ENCODE assay signal across 8 cellular contexts in the genomic region with DNA sequence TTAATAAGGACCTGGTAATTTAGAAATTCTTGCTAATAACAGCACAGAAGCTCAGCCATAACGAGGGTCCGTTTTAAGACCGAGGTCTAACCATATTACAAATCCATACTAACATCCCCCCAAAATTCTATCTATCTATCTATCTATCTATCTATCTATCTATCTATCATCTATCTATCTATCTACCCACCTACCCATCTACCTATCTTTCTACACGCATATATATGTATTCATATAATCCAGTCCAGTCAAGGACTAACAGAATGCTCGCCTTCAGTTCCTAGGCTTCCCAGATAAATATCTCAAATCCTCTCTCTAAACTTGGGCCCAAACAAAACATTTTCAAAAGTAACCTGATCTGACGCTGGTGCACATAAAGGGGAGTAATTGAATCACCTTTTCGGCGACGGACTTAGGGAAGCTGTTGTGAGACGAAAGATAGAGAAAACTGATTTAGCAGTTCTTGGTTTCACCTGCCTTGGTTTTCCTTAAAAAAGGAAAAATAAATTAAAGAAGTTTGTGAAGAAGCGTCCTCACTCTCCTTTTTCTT. TPM values are rescaled to one million over a fixed set of nuclear protein-coding genes. Genes with fewer than 3 reads are reported as not detected.
DNase-seq lines count a peak whose midpoint lies in the region; ATAC-seq and TF ChIP-seq lines count a peak whose summit lies in the region.
"Had no signal": no experiment of that assay in that cellular context is flagged by ENCODE, and none has a peak within 500 bp of the region (broad histone marks: within the 10 kb centered on the region; RNA-seq: fewer than 3 reads in every experiment).

No MANE protein-coding gene starts in this region.

- no peak for TF ChIP-seq EP300 in gastroesophageal sphincter (IDR thresholded peaks at IDR 0.05)

- no peak overlapping the region for H3K4me3 Mint-ChIP-seq in CD4-positive, alpha-beta T cell
- H3K4me3 Mint-ChIP-seq: activated T-helper 1 cell treated with anti-CD3 and anti-CD28 coated beads, Interleukin-12 subunit alpha, Interleukin-12 subunit beta, Interleukin-2, Interleukin-4 antibody, amounts not matched to agents 30 ng/mL and 10 ng/mL and 1 ng/mL, durations not matched to agents 14 hours and 24 hours and 36 hours had no signal

- peaks cover 10% of the 10 kb centered on the region for H3K36me3 Mint-ChIP-seq in CD4-positive, alpha-beta T cell (ENCODE audit: low read depth)

- POLR2A ChIA-PET in CD4-positive, alpha-beta T cell (lab: Charles Lee) = interaction anchor here (1.0 to 7.2 kb wide), 11 partner anchors 16 to 1285 kb away, joined by 3 to 113 read pairs (median 9); a partner anchor contains a TSS

- TF ChIP-seq CTCF in OCI-LY1 (IDR thresholded peaks at IDR 0.05; ENCODE audit: low read length) (no peak), gastroesophageal sphincter (IDR thresholded peaks at IDR 0.05) (no peak)
- no peak for TF ChIP-seq CTCF in CD4-positive, alpha-beta T cell (IDR thresholded peaks at IDR 0.05)

- intact Hi-C loops in CD4-positive, alpha-beta T cell (cut with DNase I, micrococcal nuclease) = loop anchor here (1.0 to 5.0 kb wide), 7 partner anchors 14 to 380 kb away; a partner anchor contains a TSS

- no peak for DNase-seq in GM23248
- DNase-seq in CD4-positive, alpha-beta T cell = no peak

- H3K4me2 ChIP-seq in GM23248 (ENCODE audit: unreplicated experiment) = peak overlapping the region; percentile 78
- peak overlapping the region; percentile 92 for H3K4me2 ChIP-seq in OCI-LY1 (ENCODE audit: low read length)

- H4K20me1 ChIP-seq in GM23248 (ENCODE audit: insufficient read depth) = no peaks in the 10 kb centered on the region
- H4K20me1 ChIP-seq in OCI-LY1 (ENCODE audit: insufficient read depth, low read length) = no peaks in the 10 kb centered on the region

- 0 out of 2 replicates have a peak, but pooled peaks cover 8% of the 10 kb centered on the region for H3K4me1 ChIP-seq in GM23248 (ENCODE audit: insufficient read depth)
- H3K4me1 ChIP-seq in OCI-LY1 (ENCODE audit: insufficient read depth, low read length, severe bottlenecking) = peaks cover 57% of the 10 kb centered on the region
- peaks cover 0 to 35% (median 3%) of the 10 kb centered on the region in 3 donors for H3K4me1 ChIP-seq in gastroesophageal sphincter
- H3K4me1 ChIP-seq in skeletal muscle tissue (ENCODE audit: control insufficient read depth in 3 of 3, insufficient read depth in 3 of 3, low read length in 3 of 3) = peaks cover 4 to 10% (median 8%) of the 10 kb centered on the region in 3 donors

- H3K9me3 ChIP-seq in GM23248 (ENCODE audit: low read depth) (no peaks in the 10 kb centered on the region), OCI-LY1 (ENCODE audit: low read length) (no peaks in the 10 kb centered on the region), gastroesophageal sphincter (no peaks in the 10 kb centered on the region), skeletal muscle tissue (ENCODE audit: control insufficient read depth in 3 of 3, low read length in 3 of 3) (no peaks in the 10 kb centered on the region)
- H3K9me3 ChIP-seq in CD4-positive, alpha-beta T cell (ENCODE audit: control insufficient read depth, low read length) = no peaks in the 10 kb centered on the region

- H3K4me1 Mint-ChIP-seq in CD4-positive, alpha-beta T cell (ENCODE audit: low read depth) = peaks cover 25% of the 10 kb centered on the region

- CTCF ChIA-PET in CD4-positive, alpha-beta T cell (lab: Charles Lee) = interaction anchor here (1.1 to 1.6 kb wide), 4 partner anchors 12 to 211 kb away, joined by 3 to 6 read pairs (median 3); no protein-coding TSS in a partner anchor

- peaks cover 38% of the 10 kb centered on the region for H3F3A ChIP-seq in GM23248 (ENCODE audit: insufficient read depth)
- H3F3A ChIP-seq in OCI-LY1 (ENCODE audit: insufficient read depth, low read length) = 0 out of 2 replicates have a peak, but pooled peaks cover 6% of the 10 kb centered on the region

- in situ Hi-C loops in GM23248 (cut with MboI) = no loop called here

- peaks cover 8% of the 10 kb centered on the region for H3K27me3 Mint-ChIP-seq in CD4-positive, alpha-beta T cell

- H3K9me2 ChIP-seq in GM23248 (ENCODE audit: insufficient read depth) = no peaks in the 10 kb centered on the region
- H3K9me2 ChIP-seq in OCI-LY1 (ENCODE audit: low read depth, low read length) = no peaks in the 10 kb centered on the region

- 54 to 58% methylated on average over 11 of the region's 11 CpGs for WGBS in GM23248 (ENCODE audit: low coverage in 1 of 2, low lambda C conversion rate in 2 of 2, missing lambda C conversion rate in 2 of 2), 2 experiments
- WGBS in gastroesophageal sphincter (ENCODE audit: low coverage in 1 of 2), 2 donors = 39 to 45% methylated on average over 9 to 11 of the region's 11 CpGs

- no peak for TF ChIP-seq POLR2A in gastroesophageal sphincter (IDR thresholded peaks at IDR 0.05)

- H3K4me3 ChIP-seq in GM23248 (peak overlapping the region; percentile 74), OCI-LY1 (ENCODE audit: low read depth, low read length, poor library complexity, severe bottlenecking) (peak overlapping the region; percentile 72), gastroesophageal sphincter (peak overlapping the region; percentile 57 to 93), skeletal muscle tissue (ENCODE audit: low read length in 3 of 3) (peak overlapping the region; percentile 71 to 85 (median 73))

- H3K27ac Mint-ChIP-seq in CD4-positive, alpha-beta T cell = no peak overlapping the region
- H3K27ac Mint-ChIP-seq: activated T-helper 1 cell treated with anti-CD3 and anti-CD28 coated beads, Interleukin-12 subunit alpha, Interleukin-12 subunit beta, Interleukin-2, Interleukin-4 antibody, amounts not matched to agents 30 ng/mL and 10 ng/mL and 1 ng/mL, durations not matched to agents 14 hours and 24 hours and 36 hours had no signal

- H3K27ac ChIP-seq in GM23248 (no peak overlapping the region), OCI-LY1 (ENCODE audit: low read depth, low read length, poor library complexity, severe bottlenecking) (peak overlapping the region; percentile 6), gastroesophageal sphincter (peak overlapping the region; percentile 82 to 91 (median 85)), skeletal muscle tissue (ENCODE audit: low read depth, low read length) (peak overlapping the region; percentile 82)
- H3K27ac ChIP-seq in CD4-positive, alpha-beta T cell (ENCODE audit: low read depth, low read length) = no peak overlapping the region

- H2AFZ ChIP-seq in GM23248 = peak overlapping the region; percentile 67
- peak overlapping the region; percentile 97 for H2AFZ ChIP-seq in OCI-LY1 (ENCODE audit: low read length)

- ATAC-seq in gastroesophageal sphincter (no peak), HG02642 (IDR thresholded peaks at IDR 0.05; ENCODE audit: poor library complexity, unreplicated experiment) (no peak), GM19328 (IDR thresholded peaks at IDR 0.05; ENCODE audit: unreplicated experiment) (no peak)
- ATAC-seq in CD4-positive, alpha-beta T cell (ENCODE audit: poor library complexity) = no peak

- H3K36me3 ChIP-seq in GM23248 (ENCODE audit: low read depth) (no peaks in the 10 kb centered on the region), OCI-LY1 (ENCODE audit: insufficient read depth, low read length) (no peaks in the 10 kb centered on the region), gastroesophageal sphincter (no peaks in the 10 kb centered on the region), skeletal muscle tissue (ENCODE audit: control insufficient read depth in 3 of 3, insufficient read depth in 3 of 3, low read length in 3 of 3) (no peaks in the 10 kb centered on the region)

- no peaks in the 10 kb centered on the region for H3K79me2 ChIP-seq in GM23248 (ENCODE audit: insufficient read depth)
- no peaks in the 10 kb centered on the region for H3K79me2 ChIP-seq in OCI-LY1 (ENCODE audit: insufficient read depth, low read length)

- H3K9me3 Mint-ChIP-seq in CD4-positive, alpha-beta T cell = no peaks in the 10 kb centered on the region
- H3K9me3 Mint-ChIP-seq: activated T-helper 1 cell treated with anti-CD3 and anti-CD28 coated beads, Interleukin-12 subunit alpha, Interleukin-12 subunit beta, Interleukin-2, Interleukin-4 antibody, amounts not matched to agents 30 ng/mL and 10 ng/mL and 1 ng/mL, durations not matched to agents 14 hours and 24 hours and 36 hours had no signal

- no peaks in the 10 kb centered on the region for H3K27me3 ChIP-seq in GM23248 (replicated peaks; ENCODE audit: insufficient read depth)
- H3K27me3 ChIP-seq in OCI-LY1 (ENCODE audit: insufficient read depth, low read length) = no peaks in the 10 kb centered on the region
- H3K27me3 ChIP-seq in gastroesophageal sphincter = no peaks in the 10 kb centered on the region
- no peaks in the 10 kb centered on the region for H3K27me3 ChIP-seq in skeletal muscle tissue (ENCODE audit: control insufficient read depth in 3 of 3, insufficient read depth in 3 of 3, low read length in 3 of 3)
- no peaks in the 10 kb centered on the region for H3K27me3 ChIP-seq in CD4-positive, alpha-beta T cell (ENCODE audit: control insufficient read depth, insufficient read depth, low read length)

- peak overlapping the region; percentile 50 for H3K9ac ChIP-seq in GM23248
- H3K9ac ChIP-seq in OCI-LY1 (ENCODE audit: low read length) = peak overlapping the region; percentile 74
- peak overlapping the region in 2 of 3 donors; percentile 47 to 51 for H3K9ac ChIP-seq in skeletal muscle tissue (ENCODE audit: low read depth in 1 of 3, low read length in 3 of 3)

RNA-seq across cellular contexts. Expression of a gene that starts 14.5 kb away (rescaled TPM):
- 81.6 and 87.2 TPM in 2 replicates for total RNA-seq in GM23248 (2014; rRNA removed; shearing (Covaris generic))
- polyA plus RNA-seq in GM23248 (2016; fragmentation: Nextera tagmentation; extraction: Ambion mirVana) = 67.1 and 70.8 TPM in 2 replicates
- 100 to 1,000 TPM in 1 of 4 donors, 10 to 100 TPM in 3; 80.5 to 121 (median 91.6) TPM for total RNA-seq in gastroesophageal sphincter
- 45.9 TPM for total RNA-seq in skeletal muscle tissue
- total RNA-seq in CD4-positive, alpha-beta T cell = 10 to 100 TPM; 22.7 to 24.8 TPM

RNA-seq across cellular contexts. Expression of a gene that starts 44.0 kb away (rescaled TPM):
- 10.9 and 12.9 TPM in 2 replicates for total RNA-seq in GM23248 (2014; rRNA removed; shearing (Covaris generic))
- 17.3 and 17.6 TPM in 2 replicates for polyA plus RNA-seq in GM23248 (2016; fragmentation: Nextera tagmentation; extraction: Ambion mirVana)
- total RNA-seq in gastroesophageal sphincter = 10 to 100 TPM; 13.9 to 19.4 (median 17.5) TPM
- 16.2 TPM for total RNA-seq in skeletal muscle tissue
- 10 to 100 TPM; 39.8 to 40.4 TPM for total RNA-seq in CD4-positive, alpha-beta T cell

RNA-seq across cellular contexts. Expression of a gene that starts 52.6 kb away (rescaled TPM):
- 0.11 TPM in 1 of 2 replicates, not detected in the other for total RNA-seq in GM23248 (2014; rRNA removed; shearing (Covaris generic))
- polyA plus RNA-seq in GM23248 (2016; fragmentation: Nextera tagmentation; extraction: Ambion mirVana) = not detected in 2 replicates
- total RNA-seq in gastroesophageal sphincter (not detected), skeletal muscle tissue (not detected)
- not detected for total RNA-seq in CD4-positive, alpha-beta T cell
- total RNA-seq: activated T-helper 1 cell treated with anti-CD3 and anti-CD28 coated beads, Interleukin-12 subunit alpha, Interleukin-12 subunit beta, Interleukin-2, Interleukin-4 antibody, amounts not matched to agents 30 ng/mL and 10 ng/mL and 1 ng/mL, durations not matched to agents 14 hours and 24 hours and 36 hours had no signal

Comparison
In these comparisons a context has a peak if more than half of its experiments do, and no peak if none do; other contexts are left out.
1. H3K27ac ChIP-seq: peak in OCI-LY1 (single experiment), gastroesophageal sphincter (4 of 4) and skeletal muscle tissue (single experiment); none in GM23248 (single experiment) and CD4-positive, alpha-beta T cell (single experiment).
2. Peak in every context shown above with its lines, with median percentiles within 50 percentile points of each other: H3K4me3 ChIP-seq and H3K9ac ChIP-seq.